Comparison of ENCODE assay signal across 1 cellular context in genomic region chr2:202375611-202376408, GRCh38.
TF ChIP-seq lines count a peak whose summit lies in the region.

TSS of gene BMPR2 (plus strand) at chr2:202376327. CDS start at chr2:202377475, 1,148 bp downstream.

TF ChIP-seq in K562, 482 proteins besides CTCF, POLR2A, EP300 and RAD21 (continued from another document):
- no peak for TF ChIP-seq ZMIZ1 (IDR thresholded peaks at IDR 0.05; ENCODE audit: low read depth in 2 of 2, low read length in 2 of 2)
- TF ChIP-seq TBL1XR1 (IDR thresholded peaks at IDR 0.05; ENCODE audit: low read length in 2 of 2), result no peak
- TF ChIP-seq POLR2H (tag; IDR thresholded peaks at IDR 0.05; ENCODE audit: low read depth), result peak; percentile 36; the same call in 1 of the 2 replicates
- TF ChIP-seq ADNP (tag; IDR thresholded peaks at IDR 0.05), result no peak
- TF ChIP-seq CUX1 (CRISPR knock-in tag; IDR thresholded peaks at IDR 0.05), result no peak
- no peak for TF ChIP-seq GATAD2B (IDR thresholded peaks at IDR 0.05; ENCODE audit: borderline replicate concordance)
- TF ChIP-seq ETV1 (tag; conservative IDR thresholded peaks at IDR 0.05; ENCODE audit: low read depth), result no peak
- TF ChIP-seq TRIM25 (IDR thresholded peaks at IDR 0.05; ENCODE audit: borderline replicate concordance), result no peak
- no peak for TF ChIP-seq ZNF140 (CRISPR knock-in tag; IDR thresholded peaks at IDR 0.05)
- peak; percentile 84 for TF ChIP-seq RBFOX2 (IDR thresholded peaks at IDR 0.05; ENCODE audit: low read depth, low read length)
- no peak for TF ChIP-seq CLOCK (CRISPR knock-in tag; IDR thresholded peaks at IDR 0.05; ENCODE audit: borderline replicate concordance)
- no peak for TF ChIP-seq ZNF668 (CRISPR knock-in tag; IDR thresholded peaks at IDR 0.05)
- no peak for TF ChIP-seq POLR3G (IDR thresholded peaks at IDR 0.05; ENCODE audit: extremely low read depth, insufficient read length, insufficient replicate concordance)
- TF ChIP-seq CBFA2T2 (conservative IDR thresholded peaks at IDR 0.05), result no peak
- TF ChIP-seq SAFB2 (IDR thresholded peaks at IDR 0.05; ENCODE audit: borderline replicate concordance, low read depth, low read length, severe bottlenecking), result no peak
- TF ChIP-seq RCOR1 (IDR thresholded peaks at IDR 0.05; ENCODE audit: borderline replicate concordance in 1 of 2, low read depth in 2 of 2, low read length in 2 of 2), result no peak
- TF ChIP-seq HDAC3 (IDR thresholded peaks at IDR 0.05; ENCODE audit: borderline replicate concordance, partially characterized antibody), result no peak
- TF ChIP-seq CBFA2T3 (IDR thresholded peaks at IDR 0.05), result no peak
